15 cellular contexts compared by ENCODE assay signal in genomic region chr22:23925020-23925606, GRCh38. TPM values are rescaled to one million over a fixed set of nuclear protein-coding genes. Genes with fewer than 3 reads are reported as not detected.
A peak's percentile ranks its signal among the peaks of the same experiment; 100 is the strongest.
DNase-seq lines count a peak whose midpoint lies in the region; ATAC-seq, FAIRE-seq and TF ChIP-seq lines count a peak whose summit lies in the region.
"Had no signal": no experiment of that assay in that cellular context is flagged by ENCODE, and none has a peak within 500 bp of the region (broad histone marks: within the 10 kb centered on the region; RNA-seq: fewer than 3 reads in every experiment).

No MANE protein-coding gene starts in this region.

- H3K4me3 Mint-ChIP-seq in osteocyte (ENCODE audit: unreplicated experiment) = no peak overlapping the region

- no peak for TF ChIP-seq POLR2A in GM12891 (IDR thresholded peaks at IDR 0.05; ENCODE audit: low read depth, low read length)

- intact Hi-C loops in sciatic nerve (cut with DNase I) = no loop called here

- peaks cover 55% of the 10 kb centered on the region for H3K36me3 Mint-ChIP-seq in osteocyte (ENCODE audit: unreplicated experiment)

- no peaks in the 10 kb centered on the region for H3K4me1 Mint-ChIP-seq in osteocyte (ENCODE audit: unreplicated experiment)

- peak; percentile 9 for FAIRE-seq in GM12891 (lab: Jason Lieb, UNC)
- FAIRE-seq: GM19239 had no signal

- H3K27me3 Mint-ChIP-seq in osteocyte (ENCODE audit: unreplicated experiment) = no peaks in the 10 kb centered on the region

- DNase-seq in GM12891 (ENCODE audit: insufficient read length, low spot score) = no peak
- DNase-seq in astrocyte of the hippocampus (ENCODE audit: low read depth, low spot score) = peak; percentile 0
- peak; percentile 40 for DNase-seq in osteocyte (ENCODE audit: extremely low spot score, unreplicated experiment)
- DNase-seq in sciatic nerve (ENCODE audit: low spot score) = no peak
- no peak for DNase-seq in D341Med (ENCODE audit: low spot score)
- DNase-seq: AML-193; COR-L47; Kasumi-1; MM.1S; NCI-H187; NCI-H446; NK-92 treated with Interleukin-12 subunit alpha and Interleukin-12 subunit beta, amount 100 ng/mL, for 24 hours; SIG-M5 had no signal

- ATAC-seq in sciatic nerve = no peak

- no peak overlapping the region for H3K27ac Mint-ChIP-seq in osteocyte (ENCODE audit: unreplicated experiment)

- TF ChIP-seq CTCF in osteocyte (IDR thresholded peaks at IDR 0.05) = no peak

- H3K9me3 Mint-ChIP-seq in osteocyte (ENCODE audit: unreplicated experiment) = no peaks in the 10 kb centered on the region

TF ChIP-seq in GM12891, 5 proteins besides CTCF, POLR2A, EP300 and RAD21:
- TF ChIP-seq POLR2AphosphoS5 (IDR thresholded peaks at IDR 0.05; ENCODE audit: low read depth, low read length) (no peak), TAF1 (IDR thresholded peaks at IDR 0.05; ENCODE audit: low read depth, low read length) (no peak), POU2F2 (IDR thresholded peaks at IDR 0.05; ENCODE audit: low read depth, low read length) (no peak), PAX5 (IDR thresholded peaks at IDR 0.05; ENCODE audit: insufficient read depth, low read length, severe bottlenecking) (no peak), SPI1 (IDR thresholded peaks at IDR 0.05; ENCODE audit: low read depth, low read length) (no peak)
TF ChIP-seq in GM12891: peak in this region for 0.

RNA-seq across cellular contexts. Expression of gene MIF, which starts 30.9 kb away (rescaled TPM):
- 1,503 TPM for polyA plus RNA-seq in GM12891 (2012; ENCODE audit: low read depth, missing spikeins)
- 354 and 363 TPM in 2 replicates for total RNA-seq in osteocyte
- total RNA-seq in sciatic nerve = 229 TPM

RNA-seq across cellular contexts. Expression of gene GSTT2B, which starts 35.9 kb away (rescaled TPM):
- polyA plus RNA-seq in GM12891 (2012; ENCODE audit: low read depth, missing spikeins) = not detected
- total RNA-seq in osteocyte = not detected in 2 replicates
- 19.5 TPM for total RNA-seq in sciatic nerve
- total RNA-seq: OCI-LY7 had no signal

RNA-seq across cellular contexts. Expression of gene DDTL, which starts 41.6 kb away (rescaled TPM):
- polyA plus RNA-seq in GM12891 (2012; ENCODE audit: low read depth, missing spikeins) = 2.6 TPM
- total RNA-seq in osteocyte (not detected in 2 replicates), sciatic nerve (4.0 TPM)

RNA-seq across cellular contexts. Expression of gene DDT, which starts 49.1 kb away (rescaled TPM):
- polyA plus RNA-seq in GM12891 (2012; ENCODE audit: low read depth, missing spikeins) = 301 TPM
- 108 and 113 TPM in 2 replicates for total RNA-seq in osteocyte
- total RNA-seq in sciatic nerve = 57.8 TPM

RNA-seq across cellular contexts. Expression of gene GSTT2, which starts 54.8 kb away (rescaled TPM):
- polyA plus RNA-seq in GM12891 (2012; ENCODE audit: low read depth, missing spikeins) = not detected
- total RNA-seq in osteocyte = not detected in 2 replicates
- total RNA-seq in sciatic nerve = not detected
- total RNA-seq: OCI-LY7 had no signal

Comparison
In these comparisons a context has a peak if more than half of its experiments do, and no peak if none do; other contexts are left out.
1. DNase-seq: peak in astrocyte of the hippocampus (single experiment) and osteocyte (single experiment); none in GM12891 (single experiment), sciatic nerve (single experiment) and D341Med (single experiment).
2. RNA of gene GSTT2B, which starts 35.9 kb away (total RNA-seq): 19.5 TPM in sciatic nerve (single experiment); not detected in osteocyte; every median in the first group is over 10 times any median in the second.